In the genomic region with DNA sequence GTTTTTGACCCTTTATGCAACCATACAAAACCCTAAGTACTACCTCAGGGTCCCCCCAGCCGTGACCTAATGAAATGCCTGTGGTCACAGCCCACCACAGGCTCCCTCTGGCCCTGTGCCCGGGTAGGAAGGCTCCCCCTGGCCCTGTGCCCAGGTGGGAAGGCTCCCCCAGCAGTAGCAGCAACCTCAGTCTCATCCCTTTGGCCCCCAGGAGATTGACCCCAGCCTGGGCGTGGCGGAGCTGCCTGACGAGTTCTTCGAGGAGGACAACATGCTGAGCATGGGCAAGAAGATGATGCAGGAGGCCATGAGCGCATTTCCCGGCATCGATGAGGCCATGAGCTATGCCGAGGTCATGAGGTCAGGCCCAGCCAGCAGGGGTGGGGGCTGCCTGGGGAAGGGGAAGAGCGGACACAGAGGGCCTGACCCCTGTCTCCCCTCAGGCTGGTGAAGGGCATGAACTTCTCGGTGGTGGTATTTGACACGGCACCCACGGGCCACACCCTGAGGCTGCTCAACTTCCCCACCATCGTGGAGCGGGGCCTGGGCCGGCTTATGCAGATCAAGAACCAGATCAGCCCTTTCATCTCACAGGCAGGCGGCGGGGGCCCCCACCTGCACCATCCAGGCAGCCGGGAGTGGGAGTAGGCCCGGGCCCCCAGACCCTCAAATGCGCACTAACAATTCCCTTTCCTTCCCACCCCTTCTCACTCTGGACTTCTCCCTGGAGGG, we compare ENCODE assay signal across 1 cellular context.
TF ChIP-seq lines count a peak whose summit lies in the region.

No MANE protein-coding gene starts in this region.

TF ChIP-seq in HepG2, 621 proteins besides CTCF, POLR2A, EP300 and RAD21:
- TF ChIP-seq PLRG1 (conservative IDR thresholded peaks at IDR 0.05) (no peak), RXRA (CRISPR knock-in tag; IDR thresholded peaks at IDR 0.05) (no peak), AGO2 (optimal IDR thresholded peaks at IDR 0.05; ENCODE audit: low read depth, low read length) (peak; percentile 23)
